2 cellular contexts compared by ENCODE assay signal in the genomic region with DNA sequence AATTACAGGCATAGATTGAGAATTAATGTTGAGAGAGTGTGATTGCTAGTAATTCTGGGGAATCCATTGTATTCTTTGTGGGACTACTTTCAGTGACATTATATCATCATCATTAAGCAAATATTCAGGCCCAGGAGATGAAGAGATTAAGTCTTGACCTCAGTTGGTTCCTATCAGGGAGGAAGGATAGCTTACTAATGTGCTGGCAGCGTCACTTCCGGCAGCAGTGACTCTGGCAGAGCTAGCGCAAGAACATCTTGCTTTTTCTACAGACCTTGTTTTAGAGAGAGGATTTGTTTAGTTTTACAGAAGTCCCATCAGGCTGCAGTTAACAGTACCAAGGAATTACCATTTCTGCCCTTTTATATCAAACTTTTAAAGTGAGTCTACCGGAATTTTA.
TF ChIP-seq lines count a peak whose summit lies in the region.

No MANE protein-coding gene starts in this region.

TF ChIP-seq in SK-N-SH, 30 proteins besides CTCF, POLR2A, EP300 and RAD21 (continued from another document):
- no peak for TF ChIP-seq TEAD4 (IDR thresholded peaks at IDR 0.05; ENCODE audit: borderline replicate concordance, insufficient read depth)
- TF ChIP-seq, protein P1, sequence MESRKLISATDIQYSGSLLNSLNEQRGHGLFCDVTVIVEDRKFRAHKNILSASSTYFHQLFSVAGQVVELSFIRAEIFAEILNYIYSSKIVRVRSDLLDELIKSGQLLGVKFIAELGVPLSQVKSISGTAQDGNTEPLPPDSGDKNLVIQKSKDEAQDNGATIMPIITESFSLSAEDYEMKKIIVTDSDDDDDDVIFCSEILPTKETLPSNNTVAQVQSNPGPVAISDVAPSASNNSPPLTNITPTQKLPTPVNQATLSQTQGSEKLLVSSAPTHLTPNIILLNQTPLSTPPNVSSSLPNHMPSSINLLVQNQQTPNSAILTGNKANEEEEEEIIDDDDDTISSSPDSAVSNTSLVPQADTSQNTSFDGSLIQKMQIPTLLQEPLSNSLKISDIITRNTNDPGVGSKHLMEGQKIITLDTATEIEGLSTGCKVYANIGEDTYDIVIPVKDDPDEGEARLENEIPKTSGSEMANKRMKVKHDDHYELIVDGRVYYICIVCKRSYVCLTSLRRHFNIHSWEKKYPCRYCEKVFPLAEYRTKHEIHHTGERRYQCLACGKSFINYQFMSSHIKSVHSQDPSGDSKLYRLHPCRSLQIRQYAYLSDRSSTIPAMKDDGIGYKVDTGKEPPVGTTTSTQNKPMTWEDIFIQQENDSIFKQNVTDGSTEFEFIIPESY (IDR thresholded peaks at IDR 0.05; ENCODE audit: borderline replicate concordance, low read depth): no peak
- TF ChIP-seq NFIC (IDR thresholded peaks at IDR 0.05; ENCODE audit: borderline replicate concordance): no peak

TF ChIP-seq in SK-N-SH treated with all-trans-retinoic acid at 6 μM for 48 hours, 23 proteins besides CTCF, POLR2A, EP300 and RAD21 (continued from another document):
- TF ChIP-seq, protein P2, sequence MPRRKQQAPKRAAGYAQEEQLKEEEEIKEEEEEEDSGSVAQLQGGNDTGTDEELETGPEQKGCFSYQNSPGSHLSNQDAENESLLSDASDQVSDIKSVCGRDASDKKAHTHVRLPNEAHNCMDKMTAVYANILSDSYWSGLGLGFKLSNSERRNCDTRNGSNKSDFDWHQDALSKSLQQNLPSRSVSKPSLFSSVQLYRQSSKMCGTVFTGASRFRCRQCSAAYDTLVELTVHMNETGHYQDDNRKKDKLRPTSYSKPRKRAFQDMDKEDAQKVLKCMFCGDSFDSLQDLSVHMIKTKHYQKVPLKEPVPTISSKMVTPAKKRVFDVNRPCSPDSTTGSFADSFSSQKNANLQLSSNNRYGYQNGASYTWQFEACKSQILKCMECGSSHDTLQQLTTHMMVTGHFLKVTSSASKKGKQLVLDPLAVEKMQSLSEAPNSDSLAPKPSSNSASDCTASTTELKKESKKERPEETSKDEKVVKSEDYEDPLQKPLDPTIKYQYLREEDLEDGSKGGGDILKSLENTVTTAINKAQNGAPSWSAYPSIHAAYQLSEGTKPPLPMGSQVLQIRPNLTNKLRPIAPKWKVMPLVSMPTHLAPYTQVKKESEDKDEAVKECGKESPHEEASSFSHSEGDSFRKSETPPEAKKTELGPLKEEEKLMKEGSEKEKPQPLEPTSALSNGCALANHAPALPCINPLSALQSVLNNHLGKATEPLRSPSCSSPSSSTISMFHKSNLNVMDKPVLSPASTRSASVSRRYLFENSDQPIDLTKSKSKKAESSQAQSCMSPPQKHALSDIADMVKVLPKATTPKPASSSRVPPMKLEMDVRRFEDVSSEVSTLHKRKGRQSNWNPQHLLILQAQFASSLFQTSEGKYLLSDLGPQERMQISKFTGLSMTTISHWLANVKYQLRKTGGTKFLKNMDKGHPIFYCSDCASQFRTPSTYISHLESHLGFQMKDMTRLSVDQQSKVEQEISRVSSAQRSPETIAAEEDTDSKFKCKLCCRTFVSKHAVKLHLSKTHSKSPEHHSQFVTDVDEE (CRISPR knock-in tag; IDR thresholded peaks at IDR 0.05): no peak
- TF ChIP-seq OSR1 (CRISPR knock-in tag; IDR thresholded peaks at IDR 0.05) (no peak), RARB (CRISPR knock-in tag; IDR thresholded peaks at IDR 0.05) (no peak), ISL1 (CRISPR knock-in tag; IDR thresholded peaks at IDR 0.05) (no peak), ZNF8 (CRISPR knock-in tag; IDR thresholded peaks at IDR 0.05) (no peak), ZFP30 (CRISPR knock-in tag; IDR thresholded peaks at IDR 0.05) (no peak), BACH2 (CRISPR knock-in tag; IDR thresholded peaks at IDR 0.05; ENCODE audit: borderline replicate concordance) (no peak), TOX (CRISPR knock-in tag; IDR thresholded peaks at IDR 0.05; ENCODE audit: borderline replicate concordance) (no peak), ZC3H10 (CRISPR knock-in tag; IDR thresholded peaks at IDR 0.05) (no peak), SNAI2 (CRISPR knock-in tag; IDR thresholded peaks at IDR 0.05) (no peak), CSDC2 (CRISPR knock-in tag; IDR thresholded peaks at IDR 0.05) (no peak), ZNF70 (CRISPR knock-in tag; IDR thresholded peaks at IDR 0.05) (no peak), TCF4 (CRISPR knock-in tag; IDR thresholded peaks at IDR 0.05; ENCODE audit: borderline replicate concordance) (no peak)
- TF ChIP-seq, protein P3, sequence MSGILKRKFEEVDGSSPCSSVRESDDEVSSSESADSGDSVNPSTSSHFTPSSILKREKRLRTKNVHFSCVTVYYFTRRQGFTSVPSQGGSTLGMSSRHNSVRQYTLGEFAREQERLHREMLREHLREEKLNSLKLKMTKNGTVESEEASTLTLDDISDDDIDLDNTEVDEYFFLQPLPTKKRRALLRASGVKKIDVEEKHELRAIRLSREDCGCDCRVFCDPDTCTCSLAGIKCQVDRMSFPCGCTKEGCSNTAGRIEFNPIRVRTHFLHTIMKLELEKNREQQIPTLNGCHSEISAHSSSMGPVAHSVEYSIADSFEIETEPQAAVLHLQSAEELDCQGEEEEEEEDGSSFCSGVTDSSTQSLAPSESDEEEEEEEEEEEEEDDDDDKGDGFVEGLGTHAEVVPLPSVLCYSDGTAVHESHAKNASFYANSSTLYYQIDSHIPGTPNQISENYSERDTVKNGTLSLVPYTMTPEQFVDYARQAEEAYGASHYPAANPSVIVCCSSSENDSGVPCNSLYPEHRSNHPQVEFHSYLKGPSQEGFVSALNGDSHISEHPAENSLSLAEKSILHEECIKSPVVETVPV (CRISPR knock-in tag; IDR thresholded peaks at IDR 0.05): no peak
- TF ChIP-seq, protein P4, sequence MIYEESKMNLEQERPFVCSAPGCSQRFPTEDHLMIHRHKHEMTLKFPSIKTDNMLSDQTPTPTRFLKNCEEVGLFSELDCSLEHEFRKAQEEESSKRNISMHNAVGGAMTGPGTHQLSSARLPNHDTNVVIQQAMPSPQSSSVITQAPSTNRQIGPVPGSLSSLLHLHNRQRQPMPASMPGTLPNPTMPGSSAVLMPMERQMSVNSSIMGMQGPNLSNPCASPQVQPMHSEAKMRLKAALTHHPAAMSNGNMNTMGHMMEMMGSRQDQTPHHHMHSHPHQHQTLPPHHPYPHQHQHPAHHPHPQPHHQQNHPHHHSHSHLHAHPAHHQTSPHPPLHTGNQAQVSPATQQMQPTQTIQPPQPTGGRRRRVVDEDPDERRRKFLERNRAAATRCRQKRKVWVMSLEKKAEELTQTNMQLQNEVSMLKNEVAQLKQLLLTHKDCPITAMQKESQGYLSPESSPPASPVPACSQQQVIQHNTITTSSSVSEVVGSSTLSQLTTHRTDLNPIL (CRISPR knock-in tag; IDR thresholded peaks at IDR 0.05; ENCODE audit: low read depth): no peak
TF ChIP-seq in SK-N-SH treated with all-trans-retinoic acid at 6 μM for 48 hours: peak in this region for 0.
